In genomic region chr2:8451273-8451672, GRCh38 we compare ENCODE assay signal across 19 cellular contexts.
"Had no signal": no experiment of that assay in that cellular context is flagged by ENCODE, and none has a peak within 500 bp of the region (broad histone marks: within the 10 kb centered on the region; RNA-seq: fewer than 3 reads in every experiment).

No MANE protein-coding gene starts in this region.

- H3K27ac ChIP-seq: colonic mucosa, heart right ventricle, left lung, parathyroid adenoma, psoas muscle, suprapubic skin, thyroid gland had no signal

- H3K4me3 Mint-ChIP-seq: naive thymus-derived CD4-positive, alpha-beta T cell; nephron progenitor cell; type B pancreatic cell had no signal

- H3K27me3 ChIP-seq: colonic mucosa, suprapubic skin, thyroid gland had no signal

- ATAC-seq: left lung; naive thymus-derived CD4-positive, alpha-beta T cell; psoas muscle; stimulated activated naive CD8-positive, alpha-beta T cell treated with anti-CD3 and anti-CD28 coated beads, Interleukin-15, Interleukin-2, amounts not matched to agents 100 U/mL and 50 U/mL, for 24 hours had no signal

- H3K9me3 ChIP-seq: colonic mucosa, heart right ventricle, left lung, psoas muscle, suprapubic skin, thyroid gland had no signal

- H3K36me3 ChIP-seq: colonic mucosa, heart right ventricle, left lung, suprapubic skin, thyroid gland had no signal

- H3K36me3 Mint-ChIP-seq: type B pancreatic cell had no signal

- DNase-seq: colonic mucosa; effector CD8-positive, alpha-beta T cell; foreskin melanocyte; heart right ventricle; hypothalamus; left lung; mesendoderm; naive thymus-derived CD4-positive, alpha-beta T cell; nephron progenitor cell; psoas muscle; retina; small intestine; stimulated activated CD4-positive, alpha-beta T cell treated with anti-CD3 and anti-CD28 coated beads, Interleukin-12 subunit alpha, Interleukin-12 subunit beta, amount 100 ng/mL, for 4 hours; stimulated activated naive CD8-positive, alpha-beta T cell treated with anti-CD3 and anti-CD28 coated beads, Interleukin-15, Interleukin-2, amounts not matched to agents 100 U/mL and 50 U/mL, for 24 hours; thyroid gland had no signal

- H3K4me3 ChIP-seq: colonic mucosa, heart right ventricle, left lung, lung, psoas muscle, suprapubic skin, thyroid gland had no signal

- H3K27ac Mint-ChIP-seq: naive thymus-derived CD4-positive, alpha-beta T cell; nephron progenitor cell; type B pancreatic cell had no signal

- H3K4me1 ChIP-seq: colonic mucosa, parathyroid adenoma, psoas muscle, thyroid gland had no signal

- H3K27me3 Mint-ChIP-seq: type B pancreatic cell had no signal
